ENCODE assay signal across 31 cellular contexts in genomic region chr4:144716778-144717177, GRCh38.
"Had no signal": no experiment of that assay in that cellular context is flagged by ENCODE, and none has a peak within 500 bp of the region (broad histone marks: within the 10 kb centered on the region; RNA-seq: fewer than 3 reads in every experiment).

No MANE protein-coding gene starts in this region.

- H3K4me3 ChIP-seq: ascending aorta, heart left ventricle, left lung, lower lobe of right lung, neural progenitor cell, psoas muscle, right atrium auricular region, smooth muscle cell, stomach, thyroid gland, upper lobe of left lung, vagina had no signal

- ATAC-seq: activated CD4-positive, CD25-positive, alpha-beta regulatory T cell treated with anti-CD3 and anti-CD28 coated beads, Interleukin-2, amount 50 U/mL, for 24 hours; heart left ventricle; left lung; lower lobe of right lung; natural killer cell; psoas muscle; stimulated activated naive B cell treated with anti-CD40 and anti-IgM and Interleukin-4, amounts not matched to agents 10 μg/mL and 1 μg/mL and 100 μg/mL, for 72 hours; T-helper 17 cell had no signal

- DNase-seq: activated CD4-positive, alpha-beta T cell treated with anti-CD3 and anti-CD28 coated beads for 48 hours; activated CD4-positive, alpha-beta T cell treated with anti-CD3 and anti-CD28 coated beads, Interleukin-2, amount 50 U/mL, for 48 hours; activated CD8-positive, alpha-beta memory T cell treated with anti-CD3 and anti-CD28 coated beads for 24 hours; activated gamma-delta T cell; activated naive CD4-positive, alpha-beta T cell treated with anti-CD3 and anti-CD28 coated beads, Interleukin-2, amount 10 ng/mL, durations not matched to agents 7 days and 5 days; activated naive CD8-positive, alpha-beta T cell treated with anti-CD3 and anti-CD28 coated beads, Interleukin-2, amount 10 ng/mL, durations not matched to agents 7 days and 5 days; brain microvascular endothelial cell; central memory CD4-positive, alpha-beta T cell; effector CD4-positive, alpha-beta T cell; heart left ventricle; left lung; lower lobe of right lung; mesendoderm; natural killer cell; occipital lobe; psoas muscle; stimulated activated CD4-positive, alpha-beta T cell treated with anti-CD3 and anti-CD28 coated beads, Interleukin-1b, Interleukin-23, amount 100 ng/mL, for 48 hours; stimulated activated naive B cell treated with anti-CD40 and anti-IgM and Interleukin-4, amounts not matched to agents 10 μg/mL and 1 μg/mL and 100 μg/mL, for 72 hours; stomach; T-helper 17 cell; T1000; thyroid gland; upper lobe of left lung; WERI-Rb-1 had no signal

- H3K27ac ChIP-seq: ascending aorta, brain microvascular endothelial cell, heart left ventricle, left lung, lower lobe of right lung, neural progenitor cell, parathyroid adenoma, psoas muscle, right atrium auricular region, stomach, thyroid gland, upper lobe of left lung, vagina, WERI-Rb-1 had no signal

- H3K27me3 ChIP-seq: ascending aorta, brain microvascular endothelial cell, heart left ventricle, left lung, neural progenitor cell, right atrium auricular region, stomach, thyroid gland, upper lobe of left lung, vagina had no signal

- H2AFZ ChIP-seq: neural progenitor cell, parathyroid adenoma had no signal

- H3K36me3 ChIP-seq: ascending aorta, heart left ventricle, left lung, lower lobe of right lung, neural progenitor cell, right atrium auricular region, stomach, thyroid gland, upper lobe of left lung, vagina, WERI-Rb-1 had no signal

- H3K79me2 ChIP-seq: parathyroid adenoma had no signal

- H3K9ac ChIP-seq: neural progenitor cell, parathyroid adenoma had no signal

- H3K4me1 ChIP-seq: ascending aorta, heart left ventricle, left lung, lower lobe of right lung, neural progenitor cell, parathyroid adenoma, psoas muscle, right atrium auricular region, stomach, thyroid gland, upper lobe of left lung, vagina had no signal

- H3K4me2 ChIP-seq: neural progenitor cell, smooth muscle cell had no signal

- H3K9me3 ChIP-seq: ascending aorta, heart left ventricle, left lung, lower lobe of right lung, psoas muscle, right atrium auricular region, stomach, thyroid gland, upper lobe of left lung, vagina had no signal
